In genomic region chr5:165209101-165209727, GRCh38 we compare ENCODE assay signal across 8 cellular contexts.
DNase-seq lines count a peak whose midpoint lies in the region; ATAC-seq and TF ChIP-seq lines count a peak whose summit lies in the region.

No MANE protein-coding gene starts in this region.

- no peak overlapping the region for H3K4me3 Mint-ChIP-seq in CD4-positive, alpha-beta T cell
- no peak overlapping the region for H3K4me3 Mint-ChIP-seq in CD4-positive, alpha-beta memory T cell

- ATAC-seq in CD4-positive, alpha-beta T cell (ENCODE audit: poor library complexity): no peak
- ATAC-seq in GM21360 (IDR thresholded peaks at IDR 0.05; ENCODE audit: unreplicated experiment) (no peak), HG03095 (IDR thresholded peaks at IDR 0.05; ENCODE audit: unreplicated experiment) (no peak)

- TF ChIP-seq POLR2A in lower leg skin (IDR thresholded peaks at IDR 0.05): no peak

- no peak for DNase-seq in CD4-positive, alpha-beta T cell
- DNase-seq in HT-29 (ENCODE audit: low spot score) (peak; percentile 47), kidney tubule cell (ENCODE audit: low spot score) (peak; percentile 30), lower leg skin (ENCODE audit: low spot score in 2 of 2) (no peak)
- DNase-seq in CD4-positive, alpha-beta memory T cell: no peak

- H3K27me3 ChIP-seq in CD4-positive, alpha-beta T cell (ENCODE audit: control insufficient read depth, insufficient read depth, low read length): no peaks in the 10 kb centered on the region
- no peaks in the 10 kb centered on the region for H3K27me3 ChIP-seq in CD4-positive, alpha-beta memory T cell (ENCODE audit: insufficient read depth, low read length)

- no peaks in the 10 kb centered on the region for H3K4me1 Mint-ChIP-seq in CD4-positive, alpha-beta T cell (ENCODE audit: low read depth)
- no peaks in the 10 kb centered on the region for H3K4me1 Mint-ChIP-seq in CD4-positive, alpha-beta memory T cell

- no peaks in the 10 kb centered on the region for H3K9me3 ChIP-seq in CD4-positive, alpha-beta T cell (ENCODE audit: control insufficient read depth, low read length)
- no peaks in the 10 kb centered on the region for H3K9me3 ChIP-seq in CD4-positive, alpha-beta memory T cell (ENCODE audit: control insufficient read depth in 1 of 2, low read length in 2 of 2)

- WGBS in lower leg skin, 2 donors: 0% methylated on average over 1 of the region's 1 CpG

- intact Hi-C loops in CD4-positive, alpha-beta T cell (cut with DNase I, micrococcal nuclease): loop anchor here in 1 of 2 experiments (2.0 kb wide), 1 partner anchor 1644 kb away; no protein-coding TSS in a partner anchor
- intact Hi-C loops in lower leg skin (cut with DNase I; ENCODE audit: low total_unique reads): no loop called here
- intact Hi-C loops in CD4-positive, alpha-beta memory T cell (cut with micrococcal nuclease): loop anchor here (2.0 kb wide), 1 partner anchor 1644 kb away; no protein-coding TSS in a partner anchor

- peak; percentile 28 for TF ChIP-seq CTCF in CD4-positive, alpha-beta T cell (IDR thresholded peaks at IDR 0.05)
- TF ChIP-seq CTCF in VCaP (conservative IDR thresholded peaks at IDR 0.05): peak; percentile 87
- no peak for TF ChIP-seq CTCF in lower leg skin (IDR thresholded peaks at IDR 0.05)

- H3K36me3 Mint-ChIP-seq in CD4-positive, alpha-beta T cell (ENCODE audit: low read depth): no peaks in the 10 kb centered on the region
- no peaks in the 10 kb centered on the region for H3K36me3 Mint-ChIP-seq in CD4-positive, alpha-beta memory T cell

- H3K9me3 Mint-ChIP-seq in CD4-positive, alpha-beta T cell: no peaks in the 10 kb centered on the region
- peaks cover 0 to 8% (median 0%) of the 10 kb centered on the region in 8 donors for H3K9me3 Mint-ChIP-seq in CD4-positive, alpha-beta memory T cell

- no peaks in the 10 kb centered on the region for H3K4me1 ChIP-seq in CD4-positive, alpha-beta memory T cell (ENCODE audit: insufficient read depth, low read length)

- H3K27me3 Mint-ChIP-seq in CD4-positive, alpha-beta T cell: no peaks in the 10 kb centered on the region
- H3K27me3 Mint-ChIP-seq in CD4-positive, alpha-beta memory T cell: no peaks in the 10 kb centered on the region

- H3K4me3 ChIP-seq in lower leg skin (ENCODE audit: low read depth, poor library complexity, severe bottlenecking): no peak overlapping the region
- H3K4me3 ChIP-seq in CD4-positive, alpha-beta memory T cell (ENCODE audit: low read length in 2 of 2): no peak overlapping the region

- CTCF ChIA-PET in CD4-positive, alpha-beta T cell (lab: Charles Lee): no interaction called here
- CTCF ChIA-PET in CD4-positive, alpha-beta memory T cell (lab: Charles Lee; ENCODE audit: partially characterized antibody): no interaction called here

- no peak overlapping the region for H3K27ac Mint-ChIP-seq in CD4-positive, alpha-beta T cell
- no peak overlapping the region for H3K27ac Mint-ChIP-seq in CD4-positive, alpha-beta memory T cell

- no peaks in the 10 kb centered on the region for H3K36me3 ChIP-seq in CD4-positive, alpha-beta memory T cell (ENCODE audit: insufficient read depth, low read length)

- H3K27ac ChIP-seq in CD4-positive, alpha-beta T cell (ENCODE audit: low read depth, low read length): no peak overlapping the region
- peak overlapping the region; percentile 54 for H3K27ac ChIP-seq in VCaP
- H3K27ac ChIP-seq in CD4-positive, alpha-beta memory T cell (ENCODE audit: low read depth, low read length): no peak overlapping the region

- POLR2A ChIA-PET in CD4-positive, alpha-beta T cell (lab: Charles Lee): no interaction called here
- POLR2A ChIA-PET in CD4-positive, alpha-beta memory T cell (lab: Charles Lee; ENCODE audit: partially characterized antibody): no interaction called here

Comparison
In these comparisons a context has a peak if more than half of its experiments do, and no peak if none do; other contexts are left out.
1. DNase-seq: peak in HT-29 (single experiment) and kidney tubule cell (single experiment); none in CD4-positive, alpha-beta T cell (0 of 10), lower leg skin (0 of 2) and CD4-positive, alpha-beta memory T cell (0 of 5).
2. CTCF ChIP-seq: peak in CD4-positive, alpha-beta T cell (single experiment) and VCaP (single experiment); none in lower leg skin (0 of 3).